ENCODE assay signal across 20 cellular contexts in the genomic region with DNA sequence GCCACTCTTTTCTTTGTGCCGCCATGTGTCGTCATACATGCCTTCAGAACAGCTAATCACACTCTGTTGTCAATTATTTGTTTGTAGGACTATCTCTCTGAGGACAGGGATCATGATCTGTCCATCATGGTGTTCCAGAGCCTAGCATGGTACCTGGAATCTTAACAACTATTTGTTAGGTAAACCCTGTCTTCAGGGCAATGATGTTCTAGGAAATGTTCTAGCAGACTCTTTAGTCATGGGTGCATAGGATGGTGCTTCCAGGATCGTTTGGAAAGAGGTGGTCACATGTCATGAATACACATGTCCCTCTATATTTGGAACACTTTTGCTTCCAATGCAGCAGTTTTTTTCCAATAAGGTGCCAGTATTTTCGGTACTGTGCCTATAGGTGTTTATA. TPM values are rescaled to one million over a fixed set of nuclear protein-coding genes. Genes with fewer than 3 reads are reported as not detected.
DNase-seq lines count a peak whose midpoint lies in the region; ATAC-seq, FAIRE-seq and TF ChIP-seq lines count a peak whose summit lies in the region.
"Had no signal": no experiment of that assay in that cellular context is flagged by ENCODE, and none has a peak within 500 bp of the region (broad histone marks: within the 10 kb centered on the region; RNA-seq: fewer than 3 reads in every experiment).

No MANE protein-coding gene starts in this region.

- H3K4me2 ChIP-seq in KMS-11, result peak overlapping the region; percentile 85; the same call in 1 of the 2 replicates
- H3K4me2 ChIP-seq: SK-N-SH had no signal

- H3K9me3 Mint-ChIP-seq in activated T-cell treated with anti-CD3 and anti-CD28 coated beads, Interleukin-2, amount 50 U/mL, for 24 hours, result peaks cover 5% of the 10 kb centered on the region
- H3K9me3 Mint-ChIP-seq in activated T-cell treated with anti-CD3 and anti-CD28 coated beads, Interleukin-2, amount 50 U/mL, for 4 hours, result no peaks in the 10 kb centered on the region
- H3K9me3 Mint-ChIP-seq in activated naive CD8-positive, alpha-beta T cell treated with anti-CD3 and anti-CD28 coated beads for 36 hours, result peaks cover 5% of the 10 kb centered on the region
- H3K9me3 Mint-ChIP-seq: dendritic cell treated with granulocyte-macrophage colony-stimulating factor and Interleukin-4, amounts not matched to agents 40 ng/mL and 50 ng/mL, for 4 days had no signal

- H3K27me3 ChIP-seq in KMS-11 (ENCODE audit: insufficient read depth, low read depth) (no peaks in the 10 kb centered on the region), small intestine (ENCODE audit: control insufficient read depth in 2 of 2, insufficient read depth in 2 of 2, low read length in 2 of 2) (no peaks in the 10 kb centered on the region), Peyer's patch (no peaks in the 10 kb centered on the region)
- H3K27me3 ChIP-seq: BLaER1, upper lobe of left lung had no signal

- H3K36me3 Mint-ChIP-seq in activated T-cell treated with anti-CD3 and anti-CD28 coated beads, Interleukin-2, amount 50 U/mL, for 24 hours (ENCODE audit: low read depth), result no peaks in the 10 kb centered on the region
- H3K36me3 Mint-ChIP-seq in activated T-cell treated with anti-CD3 and anti-CD28 coated beads, Interleukin-2, amount 50 U/mL, for 4 hours (ENCODE audit: insufficient read depth), result no peaks in the 10 kb centered on the region
- H3K36me3 Mint-ChIP-seq in activated naive CD8-positive, alpha-beta T cell treated with anti-CD3 and anti-CD28 coated beads for 36 hours, result no peaks in the 10 kb centered on the region

- WGBS in small intestine, 3 donors, result 73 to 86% (median 82%) methylated on average over 4 of the region's 4 CpGs

- H3K27me3 Mint-ChIP-seq in activated T-cell treated with anti-CD3 and anti-CD28 coated beads, Interleukin-2, amount 50 U/mL, for 24 hours, result no peaks in the 10 kb centered on the region
- H3K27me3 Mint-ChIP-seq in activated T-cell treated with anti-CD3 and anti-CD28 coated beads, Interleukin-2, amount 50 U/mL, for 4 hours (ENCODE audit: low read depth), result no peaks in the 10 kb centered on the region
- no peaks in the 10 kb centered on the region for H3K27me3 Mint-ChIP-seq in activated naive CD8-positive, alpha-beta T cell treated with anti-CD3 and anti-CD28 coated beads for 36 hours
- H3K27me3 Mint-ChIP-seq: dendritic cell treated with granulocyte-macrophage colony-stimulating factor and Interleukin-4, amounts not matched to agents 40 ng/mL and 50 ng/mL, for 4 days had no signal

- H3K9me3 ChIP-seq in small intestine (ENCODE audit: control insufficient read depth, low read depth) (no peaks in the 10 kb centered on the region), Peyer's patch (no peaks in the 10 kb centered on the region)
- H3K9me3 ChIP-seq: upper lobe of left lung had no signal

- H3K4me3 ChIP-seq in KMS-11 (IDR thresholded peaks at IDR 0.05; ENCODE audit: insufficient read depth, low read depth, low read length) (no peak overlapping the region), small intestine (ENCODE audit: low read depth in 1 of 2, low read length in 2 of 2) (no peak overlapping the region), Peyer's patch (no peak overlapping the region)
- H3K4me3 ChIP-seq: BLaER1, cardiac muscle cell, upper lobe of left lung had no signal

- no peaks in the 10 kb centered on the region for H4K20me1 ChIP-seq in KMS-11 (ENCODE audit: insufficient read depth)
- H4K20me1 ChIP-seq: BLaER1 had no signal

- H3K79me2 ChIP-seq in KMS-11 (ENCODE audit: insufficient read depth, low read depth), result no peaks in the 10 kb centered on the region

- FAIRE-seq in small intestine (lab: Jason Lieb, UNC) (no peak), GM19239 (lab: Jason Lieb, UNC) (no peak)
- FAIRE-seq: H54 had no signal

- no peak overlapping the region for H3K4me3 Mint-ChIP-seq in activated T-cell treated with anti-CD3 and anti-CD28 coated beads, Interleukin-2, amount 50 U/mL, for 24 hours
- H3K4me3 Mint-ChIP-seq in activated T-cell treated with anti-CD3 and anti-CD28 coated beads, Interleukin-2, amount 50 U/mL, for 4 hours, result no peak overlapping the region
- no peak overlapping the region for H3K4me3 Mint-ChIP-seq in activated naive CD8-positive, alpha-beta T cell treated with anti-CD3 and anti-CD28 coated beads for 36 hours
- H3K4me3 Mint-ChIP-seq: dendritic cell treated with granulocyte-macrophage colony-stimulating factor and Interleukin-4, amounts not matched to agents 40 ng/mL and 50 ng/mL, for 4 days had no signal

- H3K27ac ChIP-seq in KMS-11 (peak overlapping the region; percentile 91; the same call in 1 of the 2 replicates), small intestine (ENCODE audit: low read depth in 1 of 2, low read length in 1 of 2) (peak overlapping the region; percentile 41 to 58), Peyer's patch (peak overlapping the region in 2 of 4 donors; percentile 6 to 8), caudate nucleus (ENCODE audit: low read depth, low read length) (no peak overlapping the region)
- H3K27ac ChIP-seq: cardiac muscle cell, upper lobe of left lung had no signal

- no peak for ATAC-seq in activated T-cell treated with anti-CD3 and anti-CD28 coated beads, Interleukin-2, amount 50 U/mL, for 4 hours

- peak overlapping the region; percentile 51 for H3K27ac Mint-ChIP-seq in activated T-cell treated with anti-CD3 and anti-CD28 coated beads, Interleukin-2, amount 50 U/mL, for 24 hours
- peak overlapping the region; percentile 92 for H3K27ac Mint-ChIP-seq in activated naive CD8-positive, alpha-beta T cell treated with anti-CD3 and anti-CD28 coated beads for 36 hours
- H3K27ac Mint-ChIP-seq: dendritic cell treated with granulocyte-macrophage colony-stimulating factor and Interleukin-4, amounts not matched to agents 40 ng/mL and 50 ng/mL, for 4 days had no signal

- peaks cover 71% of the 10 kb centered on the region for H3K4me1 ChIP-seq in KMS-11 (ENCODE audit: low read depth, poor library complexity, severe bottlenecking)
- H3K4me1 ChIP-seq in small intestine (ENCODE audit: control insufficient read depth in 2 of 2, insufficient read depth in 1 of 2, low read depth in 1 of 2, low read length in 1 of 2), result peaks cover 0 to 4% of the 10 kb centered on the region in 2 donors
- peaks cover 0 to 11% (median 3%) of the 10 kb centered on the region in 4 donors for H3K4me1 ChIP-seq in Peyer's patch

- H2AFZ ChIP-seq in KMS-11 (ENCODE audit: low read depth), result no peak overlapping the region

- no peak overlapping the region for H3K9ac ChIP-seq in KMS-11
- H3K9ac ChIP-seq: BLaER1, SK-N-SH had no signal

- no peaks in the 10 kb centered on the region for H3K36me3 ChIP-seq in KMS-11 (ENCODE audit: insufficient read depth)
- no peaks in the 10 kb centered on the region for H3K36me3 ChIP-seq in small intestine (ENCODE audit: control insufficient read depth in 2 of 2, insufficient read depth in 2 of 2, low read length in 2 of 2)
- no peaks in the 10 kb centered on the region for H3K36me3 ChIP-seq in Peyer's patch
- H3K36me3 ChIP-seq: BLaER1, cardiac muscle cell, upper lobe of left lung had no signal

- TF ChIP-seq POLR2A in Peyer's patch (IDR thresholded peaks at IDR 0.05), result no peak

- TF ChIP-seq CTCF in KMS-11 (conservative IDR thresholded peaks at IDR 0.05; ENCODE audit: low read depth, low read length) (no peak), Peyer's patch (IDR thresholded peaks at IDR 0.05) (no peak)

- H3K4me1 Mint-ChIP-seq in activated T-cell treated with anti-CD3 and anti-CD28 coated beads, Interleukin-2, amount 50 U/mL, for 24 hours (ENCODE audit: low read depth), result peaks cover 59% of the 10 kb centered on the region
- H3K4me1 Mint-ChIP-seq in activated T-cell treated with anti-CD3 and anti-CD28 coated beads, Interleukin-2, amount 50 U/mL, for 4 hours (ENCODE audit: low read depth), result peaks cover 70% of the 10 kb centered on the region
- peaks cover 53% of the 10 kb centered on the region for H3K4me1 Mint-ChIP-seq in activated naive CD8-positive, alpha-beta T cell treated with anti-CD3 and anti-CD28 coated beads for 36 hours

- no peak for DNase-seq in activated T-cell treated with anti-CD3 and anti-CD28 coated beads, Interleukin-2, amount 50 U/mL, for 24 hours
- no peak for DNase-seq in activated T-cell treated with anti-CD3 and anti-CD28 coated beads, Interleukin-2, amount 50 U/mL, for 4 hours
- no peak for DNase-seq in activated naive CD8-positive, alpha-beta T cell treated with anti-CD3 and anti-CD28 coated beads for 36 hours
- DNase-seq in small intestine (no peak), Peyer's patch (no peak), GM19239 (ENCODE audit: insufficient read length, low spot score) (no peak), caudate nucleus (lab: John Stamatoyannopoulos, UW) (no peak)
- DNase-seq: activated effector memory CD4-positive, alpha-beta T cell treated with anti-CD3 and anti-CD28 coated beads, Interleukin-2, amount 50 U/mL, for 16 hours; anterior cingulate cortex; IMR-90; NCI-H1417; NCI-H2081 treated with DMSO at 0.1 percent for 48 hours; NCI-H446; SK-N-SH; upper lobe of left lung had no signal

RNA-seq across cellular contexts. Expression of a gene that starts 18.2 kb away (rescaled TPM):
- 10 to 100 TPM; 16.1 to 19.7 (median 17.0) TPM for total RNA-seq in activated T-cell treated with anti-CD3 and anti-CD28 coated beads, Interleukin-2, amount 50 U/mL, for 4 hours
- total RNA-seq in activated naive CD8-positive, alpha-beta T cell treated with anti-CD3 and anti-CD28 coated beads for 36 hours, result 10 to 100 TPM; 26.4 to 27.6 TPM
- polyA plus RNA-seq in small intestine, result 10 to 100 TPM in 1 of 3 donors, 1 to 10 TPM in 2; 5.4 to 15.2 (median 6.8) TPM
- total RNA-seq in Peyer's patch, result 10 to 100 TPM in 2 of 4 donors, 1 to 10 TPM in 2; 9.7 to 52.8 (median 10.3) TPM
